In the genomic region with DNA sequence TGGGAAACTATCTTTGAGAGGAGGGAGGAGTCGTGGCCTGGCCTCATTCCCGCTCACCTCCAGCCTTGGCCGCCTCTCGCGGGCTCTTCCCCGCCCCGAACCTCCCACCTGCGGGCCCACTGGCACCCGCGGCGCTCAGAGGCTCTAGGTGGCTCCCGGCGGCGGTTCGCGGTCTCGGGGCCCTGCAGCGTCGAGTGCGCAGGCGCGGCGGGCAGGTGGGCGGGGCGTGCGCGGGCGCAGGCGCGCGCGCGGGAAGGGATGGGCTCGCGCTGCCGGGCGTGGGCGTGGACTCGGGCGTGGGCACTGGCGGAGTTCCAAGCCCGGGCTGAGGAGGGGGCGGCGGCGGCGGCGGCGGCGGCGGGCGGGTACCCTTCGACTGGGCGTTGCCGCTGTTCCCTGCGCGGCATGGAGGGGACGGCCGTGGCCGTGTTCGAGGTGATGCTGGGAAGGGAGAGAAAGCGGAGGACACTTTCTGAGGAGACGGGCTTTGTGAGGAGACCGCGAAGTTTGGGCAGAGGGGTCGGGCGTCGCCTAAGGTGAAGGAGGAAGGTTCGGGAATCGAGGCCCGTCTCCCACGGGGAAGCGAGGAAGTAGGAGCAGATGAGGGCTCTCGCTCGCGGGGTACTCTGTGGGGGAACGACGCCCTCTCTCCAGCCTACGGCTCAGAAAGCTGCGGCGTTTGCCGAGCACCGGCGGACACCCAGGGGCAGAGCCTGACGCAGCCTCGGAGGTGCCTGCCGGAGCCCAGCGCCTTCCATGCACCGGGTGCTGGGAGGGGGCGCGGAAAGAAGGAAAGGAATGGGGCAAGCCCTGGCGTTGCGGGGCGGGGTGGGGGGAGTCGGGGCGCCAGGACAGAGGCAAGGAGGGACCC, we compare ENCODE assay signal across 8 cellular contexts. TPM values are rescaled to one million over a fixed set of nuclear protein-coding genes. Genes with fewer than 3 reads are reported as not detected.
DNase-seq lines count a peak whose midpoint lies in the region; ATAC-seq, FAIRE-seq and TF ChIP-seq lines count a peak whose summit lies in the region.

No MANE protein-coding gene starts in this region.

- peaks cover 0 to 6% (median 0%) of the 10 kb centered on the region in 9 donors for H3K9me3 Mint-ChIP-seq in naive thymus-derived CD8-positive, alpha-beta T cell

- peak; percentile 82 for DNase-seq in DMS53 treated with DMSO at 0.1 percent for 48 hours (lab: John Stamatoyannopoulos, UW; ENCODE audit: unreplicated experiment)
- DNase-seq in RCC 7860 (ENCODE audit: low spot score) = peak; percentile 78
- peak; percentile 77 to 85 for DNase-seq in activated T-helper 1 cell treated with anti-CD3 and anti-CD28 coated beads, Interleukin-2, amount 50 U/mL, for 16 hours (ENCODE audit: low read depth in 1 of 2, low spot score in 1 of 2)
- peak; percentile 43 to 47 for DNase-seq in fibroblast of lung (ENCODE audit: low read depth in 2 of 2)
- peak; percentile 81 to 93 (median 90) for DNase-seq in naive thymus-derived CD8-positive, alpha-beta T cell
- DNase-seq in stimulated activated naive CD4-positive, alpha-beta T cell (lab: John Stamatoyannopoulos, UW) = peak; percentile 76 to 91 (median 86)

- no peaks in the 10 kb centered on the region for H3K27me3 Mint-ChIP-seq in naive thymus-derived CD8-positive, alpha-beta T cell

- H3K27ac ChIP-seq in KOPT-K1 (ENCODE audit: low read depth, low read length, poor library complexity, severe bottlenecking) = peak overlapping the region; percentile 83
- peak overlapping the region; percentile 61 for H3K27ac ChIP-seq in fibroblast of lung (ENCODE audit: insufficient read depth, low read length)

- peaks cover 3% of the 10 kb centered on the region for H3K79me2 ChIP-seq in fibroblast of lung (ENCODE audit: control insufficient read depth, insufficient read depth, low read length)

- TF ChIP-seq CTCF in fibroblast of lung (conservative IDR thresholded peaks at IDR 0.05 in 1 of 2, IDR thresholded peaks at IDR 0.05 in 1 of 2; ENCODE audit: low read depth in 1 of 2, low read length in 2 of 2) = no peak

- POLR2A ChIA-PET in naive thymus-derived CD8-positive, alpha-beta T cell (lab: Charles Lee) = no interaction called here

- no peaks in the 10 kb centered on the region for H3K27me3 ChIP-seq in fibroblast of lung (ENCODE audit: control insufficient read depth, insufficient read depth, low read length)

- no peak for FAIRE-seq in RCC 7860 (lab: Jason Lieb, UNC)

- ATAC-seq in GM21723 (IDR thresholded peaks at IDR 0.05; ENCODE audit: unreplicated experiment) = peak; percentile 73
- peak; percentile 89 to 91 for ATAC-seq in naive thymus-derived CD8-positive, alpha-beta T cell

- H4K20me1 ChIP-seq in fibroblast of lung (ENCODE audit: control insufficient read depth, extremely low read depth, insufficient read depth, low read length) = no peaks in the 10 kb centered on the region

- H2AFZ ChIP-seq in fibroblast of lung (ENCODE audit: low read length) = peak overlapping the region; percentile 95

- H3K4me1 Mint-ChIP-seq in naive thymus-derived CD8-positive, alpha-beta T cell = peaks cover 3 to 11% (median 8%) of the 10 kb centered on the region in 4 donors

- peak overlapping the region; percentile 82 for H3K9ac ChIP-seq in fibroblast of lung (ENCODE audit: insufficient read depth, low read length)

- no peaks in the 10 kb centered on the region for H3K4me1 ChIP-seq in fibroblast of lung (ENCODE audit: control insufficient read depth, extremely low read depth, insufficient read depth, low read length)

- H3K4me2 ChIP-seq in fibroblast of lung (ENCODE audit: extremely low read depth, insufficient read depth, low read length) = peak overlapping the region; percentile 92

- H3K9me3 ChIP-seq in KOPT-K1 (ENCODE audit: insufficient read depth, low read length, poor library complexity, severe bottlenecking) (no peaks in the 10 kb centered on the region), fibroblast of lung (ENCODE audit: control insufficient read depth, insufficient read depth, low read depth, low read length) (no peaks in the 10 kb centered on the region)

- H3K4me3 ChIP-seq in fibroblast of lung (replicated peaks in 1 of 4; ENCODE audit: control extremely low read depth in 1 of 4, insufficient read depth in 1 of 4, low read depth in 3 of 4, low read length in 4 of 4) = peak overlapping the region; percentile 80 to 99 (median 91)

- H3K36me3 ChIP-seq in KOPT-K1 (ENCODE audit: insufficient read depth, low read length) = no peaks in the 10 kb centered on the region
- H3K36me3 ChIP-seq in fibroblast of lung (ENCODE audit: control insufficient read depth, insufficient read depth, low read length) = no peaks in the 10 kb centered on the region

- peaks cover 0 to 6% (median 0%) of the 10 kb centered on the region in 3 donors for H3K36me3 Mint-ChIP-seq in naive thymus-derived CD8-positive, alpha-beta T cell

- peak overlapping the region; percentile 92 to 96 (median 94) for H3K4me3 Mint-ChIP-seq in naive thymus-derived CD8-positive, alpha-beta T cell

- H3K27ac Mint-ChIP-seq in naive thymus-derived CD8-positive, alpha-beta T cell = peak overlapping the region in 9 of 10 donors; percentile 43 to 96 (median 86)

RNA-seq across cellular contexts. Expression of a gene that starts 15.7 kb away (rescaled TPM):
- 0.51 and 0.99 TPM in 2 replicates for total RNA-seq in fibroblast of lung
- polyA plus RNA-seq in fibroblast of lung = 0.09 and 0.53 TPM in 2 replicates
- 0.29 and 0.55 TPM in 2 replicates for polyA plus RNA-seq in fibroblast of lung (2012)
- 1.3 and 3.3 TPM in 2 replicates for polyA minus RNA-seq in fibroblast of lung (ENCODE audit: low replicate concordance)
- total RNA-seq in naive thymus-derived CD8-positive, alpha-beta T cell = under 1 TPM; 0.47 to 0.62 TPM
- under 1 TPM in 1 of 3 donors, not detected in 2; 0.04 TPM for polyA plus RNA-seq in naive thymus-derived CD8-positive, alpha-beta T cell

Comparison
In these comparisons a context has a peak if more than half of its experiments do, and no peak if none do; other contexts are left out.
1. Peak in every context shown above with its lines: DNase-seq, ATAC-seq, H3K4me3 ChIP-seq and H3K27ac ChIP-seq.